In the genomic region with DNA sequence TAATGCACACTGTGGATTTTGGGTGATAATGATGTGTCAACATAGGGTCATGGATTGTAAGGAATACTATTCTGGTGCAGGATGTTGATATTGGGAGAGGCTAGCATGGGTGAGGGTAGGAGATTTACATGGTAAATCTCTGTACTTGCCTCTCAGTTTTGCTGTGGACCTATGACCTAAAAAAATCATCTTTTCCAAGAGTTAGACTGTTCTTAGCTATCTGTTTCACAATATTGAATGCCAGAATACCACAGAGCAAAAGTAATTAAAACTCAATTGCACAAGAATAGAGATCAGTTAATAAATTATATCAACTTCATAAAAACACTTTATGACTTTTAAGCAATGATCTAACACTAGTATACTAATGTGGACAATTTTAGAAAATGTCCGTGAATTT, we compare ENCODE assay signal across 26 cellular contexts.
"Had no signal": no experiment of that assay in that cellular context is flagged by ENCODE, and none has a peak within 500 bp of the region (broad histone marks: within the 10 kb centered on the region; RNA-seq: fewer than 3 reads in every experiment).

No MANE protein-coding gene starts in this region.

- H3K4me2 ChIP-seq: hepatocyte, smooth muscle cell had no signal

- H3K4me3 Mint-ChIP-seq: effector memory CD8-positive, alpha-beta T cell; natural killer cell; type B pancreatic cell had no signal

- H3K36me3 ChIP-seq: esophagus squamous epithelium, gastroesophageal sphincter, heart left ventricle, lower lobe of right lung, pancreas, right lobe of liver, tibial artery had no signal

- H3K4me3 ChIP-seq: coronary artery, esophagus squamous epithelium, gastroesophageal sphincter, heart left ventricle, hepatocyte, lower lobe of right lung, pancreas, right lobe of liver, smooth muscle cell, testis, tibial artery had no signal

- H3K27ac ChIP-seq: coronary artery, esophagus squamous epithelium, foreskin keratinocyte, gastroesophageal sphincter, heart left ventricle, hepatocyte, lower lobe of right lung, pancreas, right lobe of liver, testis, tibial artery had no signal

- H3K4me1 ChIP-seq: esophagus squamous epithelium, foreskin keratinocyte, gastroesophageal sphincter, heart left ventricle, lower lobe of right lung, pancreas, right lobe of liver, testis, tibial artery had no signal

- DNase-seq: dermis blood vessel endothelial cell; effector memory CD8-positive, alpha-beta T cell; erythroblast; esophagus squamous epithelium; foreskin keratinocyte; heart left ventricle; left cardiac atrium; left ventricle myocardium superior; lower lobe of right lung; natural killer cell; occipital lobe; pancreas; stimulated activated CD4-positive, alpha-beta T cell treated with anti-CD3 and anti-CD28 coated beads, Interleukin-12 subunit alpha, Interleukin-12 subunit beta, amount 100 ng/mL, for 4 hours; stimulated activated CD4-positive, alpha-beta T cell treated with anti-CD3 and anti-CD28 coated beads, Interleukin-1b, Interleukin-23, amount 100 ng/mL, for 48 hours; stimulated activated CD4-positive, alpha-beta T cell treated with anti-CD3 and anti-CD28 coated beads, Interleukin-4, amount 100 ng/mL, for 1 hour; stimulated activated CD8-positive, alpha-beta memory T cell treated with anti-CD3 and anti-CD28 coated beads, Interleukin-4, amount 100 ng/mL, for 48 hours; stimulated activated naive CD4-positive, alpha-beta T cell treated with Interleukin-2 at 50 U/mL for 16 hours; substantia nigra; testis; tibial artery had no signal

- H3K27me3 ChIP-seq: esophagus squamous epithelium, gastroesophageal sphincter, heart left ventricle, hepatocyte, pancreas, right lobe of liver, testis, tibial artery had no signal

- H3K36me3 Mint-ChIP-seq: natural killer cell, type B pancreatic cell had no signal

- H3K27me3 Mint-ChIP-seq: effector memory CD8-positive, alpha-beta T cell; type B pancreatic cell had no signal

- H3K79me2 ChIP-seq: hepatocyte had no signal

- ATAC-seq: effector memory CD8-positive, alpha-beta T cell; foreskin keratinocyte; gastroesophageal sphincter; heart left ventricle; left cardiac atrium; left ventricle myocardium superior; lower lobe of right lung; natural killer cell; pancreas had no signal

- H3K4me1 Mint-ChIP-seq: natural killer cell had no signal

- H2AFZ ChIP-seq: hepatocyte had no signal

- H3K9me3 ChIP-seq: esophagus squamous epithelium, gastroesophageal sphincter, heart left ventricle, lower lobe of right lung, pancreas, right lobe of liver, testis, tibial artery had no signal

- H3K27ac Mint-ChIP-seq: effector memory CD8-positive, alpha-beta T cell; natural killer cell; type B pancreatic cell had no signal

- H3K9me3 Mint-ChIP-seq: type B pancreatic cell had no signal
